Comparison of ENCODE assay signal across 8 cellular contexts in the genomic region with DNA sequence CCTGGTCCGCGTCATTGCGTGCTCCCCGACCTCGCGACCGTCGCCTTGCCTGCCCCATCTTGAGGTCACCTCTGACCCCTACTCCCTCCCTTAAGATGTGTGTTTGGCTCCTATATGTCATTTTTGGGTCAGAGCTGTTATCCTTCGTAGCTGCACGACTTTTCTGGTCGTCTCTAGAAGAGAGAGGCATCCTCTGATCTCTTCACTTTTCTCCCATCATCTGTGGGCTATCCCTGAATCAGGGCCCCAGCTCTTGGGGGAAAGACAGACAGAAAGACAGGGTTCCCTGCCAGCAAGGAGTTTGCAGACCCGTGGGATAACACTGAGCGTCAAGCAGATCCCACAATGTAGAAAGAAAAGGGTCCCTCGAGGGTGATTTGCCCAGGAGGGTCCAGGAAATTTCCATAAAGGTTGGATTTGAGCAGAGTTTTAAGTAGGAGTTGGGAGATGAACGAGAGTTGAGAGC. TPM values are rescaled to one million over a fixed set of nuclear protein-coding genes. Genes with fewer than 3 reads are reported as not detected.
DNase-seq lines count a peak whose midpoint lies in the region; ATAC-seq and TF ChIP-seq lines count a peak whose summit lies in the region.

No MANE protein-coding gene starts in this region.

- WGBS in esophagus squamous epithelium, 2 donors, result 4 to 8% methylated on average over 11 to 15 of the region's 15 CpGs
- WGBS in prostate gland, result 6% methylated on average over 15 of the region's 15 CpGs

- TF ChIP-seq CTCF in GM06990 (IDR thresholded peaks at IDR 0.05; ENCODE audit: insufficient read depth, low read length, poor library complexity, severe bottlenecking), result no peak
- TF ChIP-seq CTCF in esophagus squamous epithelium (IDR thresholded peaks at IDR 0.05), result no peak
- TF ChIP-seq CTCF in prostate gland (IDR thresholded peaks at IDR 0.05), result no peak

- intact Hi-C loops in esophagus squamous epithelium (cut with DNase I), result no loop called here
- intact Hi-C loops in prostate gland (cut with DNase I), result loop anchor here (10.0 kb wide), 1 partner anchor 218 kb away; no protein-coding TSS in a partner anchor

- H3K27me3 ChIP-seq in GM06990 (replicated peaks; ENCODE audit: control insufficient read depth, insufficient read depth, low read length) (no peaks in the 10 kb centered on the region), SJSA1 (replicated peaks) (no peaks in the 10 kb centered on the region), esophagus squamous epithelium (no peaks in the 10 kb centered on the region), prostate gland (replicated peaks; ENCODE audit: insufficient read depth) (no peaks in the 10 kb centered on the region)

- DNase-seq in GM06990 (ENCODE audit: extremely low read depth, insufficient read length), result no peak
- DNase-seq in SJSA1 (ENCODE audit: low read depth in 1 of 2, low spot score in 2 of 2), result peak in 1 of 2 experiments; percentile 21
- no peak for DNase-seq in esophagus squamous epithelium (lab: John Stamatoyannopoulos, UW)
- no peak for DNase-seq in prostate gland (ENCODE audit: low spot score)
- DNase-seq in SIG-M5 (lab: John Stamatoyannopoulos, UW), result no peak
- DNase-seq in amniotic stem cell (lab: John Stamatoyannopoulos, UW), result no peak
- DNase-seq in erythroblast (lab: John Stamatoyannopoulos, UW), result no peak

- H3K4me3 ChIP-seq in GM06990 (replicated peaks; ENCODE audit: low read depth, low read length), result peak overlapping the region; percentile 98
- peak overlapping the region; percentile 92 for H3K4me3 ChIP-seq in SJSA1
- peak overlapping the region; percentile 68 to 90 (median 80) for H3K4me3 ChIP-seq in esophagus squamous epithelium
- H3K4me3 ChIP-seq in prostate gland, result peak overlapping the region; percentile 88 to 99

- H3K36me3 ChIP-seq in GM06990 (ENCODE audit: control insufficient read depth, insufficient read depth, low read length) (peaks cover 1% of the 10 kb centered on the region; the same call in 1 of the 2 replicates), SJSA1 (peaks cover 22% of the 10 kb centered on the region), esophagus squamous epithelium (peaks cover 0 to 6% (median 0%) of the 10 kb centered on the region in 3 donors), prostate gland (no peaks in the 10 kb centered on the region)

- H3K9me3 ChIP-seq in SJSA1 (replicated peaks) (no peaks in the 10 kb centered on the region), esophagus squamous epithelium (no peaks in the 10 kb centered on the region), prostate gland (no peaks in the 10 kb centered on the region)

- peaks cover 17% of the 10 kb centered on the region for H3K4me1 ChIP-seq in SJSA1 (replicated peaks)
- H3K4me1 ChIP-seq in esophagus squamous epithelium, result peaks cover 18 to 59% (median 30%) of the 10 kb centered on the region in 3 donors
- peaks cover 11% of the 10 kb centered on the region for H3K4me1 ChIP-seq in prostate gland (replicated peaks)

- ATAC-seq in GM18868 (IDR thresholded peaks at IDR 0.05; ENCODE audit: unreplicated experiment), result no peak

- H3K27ac ChIP-seq in SJSA1 (peak overlapping the region; percentile 82), esophagus squamous epithelium (peak overlapping the region; percentile 90 to 94 (median 92)), prostate gland (peak overlapping the region; percentile 77 to 83)

- TF ChIP-seq POLR2A in esophagus squamous epithelium (IDR thresholded peaks at IDR 0.05) (no peak), prostate gland (IDR thresholded peaks at IDR 0.05) (no peak), erythroblast (IDR thresholded peaks at IDR 0.05; ENCODE audit: low read length) (no peak)

RNA-seq across cellular contexts. Expression of a gene that starts 0.6 kb away (rescaled TPM):
- total RNA-seq in SJSA1 (2014; rRNA removed; shearing (Covaris generic)), result 11.7 and 15.0 TPM in 2 replicates
- 10 to 100 TPM in 3 of 4 donors, 1 to 10 TPM in 1; 8.4 to 25.6 (median 12.9) TPM for total RNA-seq in esophagus squamous epithelium
- total RNA-seq in prostate gland, result 10 to 100 TPM; 28.8 to 45.0 TPM

RNA-seq across cellular contexts. Expression of a gene that starts 16.2 kb away (rescaled TPM):
- total RNA-seq in SJSA1 (2014; rRNA removed; shearing (Covaris generic)), result 0.03 TPM in 1 of 2 replicates, not detected in the other
- 10 to 100 TPM in 3 of 4 donors, 1 to 10 TPM in 1; 8.3 to 37.6 (median 15.1) TPM for total RNA-seq in esophagus squamous epithelium
- 10 to 100 TPM; 16.0 to 40.4 TPM for total RNA-seq in prostate gland
